Comparison of ENCODE assay signal across 8 cellular contexts in the genomic region with DNA sequence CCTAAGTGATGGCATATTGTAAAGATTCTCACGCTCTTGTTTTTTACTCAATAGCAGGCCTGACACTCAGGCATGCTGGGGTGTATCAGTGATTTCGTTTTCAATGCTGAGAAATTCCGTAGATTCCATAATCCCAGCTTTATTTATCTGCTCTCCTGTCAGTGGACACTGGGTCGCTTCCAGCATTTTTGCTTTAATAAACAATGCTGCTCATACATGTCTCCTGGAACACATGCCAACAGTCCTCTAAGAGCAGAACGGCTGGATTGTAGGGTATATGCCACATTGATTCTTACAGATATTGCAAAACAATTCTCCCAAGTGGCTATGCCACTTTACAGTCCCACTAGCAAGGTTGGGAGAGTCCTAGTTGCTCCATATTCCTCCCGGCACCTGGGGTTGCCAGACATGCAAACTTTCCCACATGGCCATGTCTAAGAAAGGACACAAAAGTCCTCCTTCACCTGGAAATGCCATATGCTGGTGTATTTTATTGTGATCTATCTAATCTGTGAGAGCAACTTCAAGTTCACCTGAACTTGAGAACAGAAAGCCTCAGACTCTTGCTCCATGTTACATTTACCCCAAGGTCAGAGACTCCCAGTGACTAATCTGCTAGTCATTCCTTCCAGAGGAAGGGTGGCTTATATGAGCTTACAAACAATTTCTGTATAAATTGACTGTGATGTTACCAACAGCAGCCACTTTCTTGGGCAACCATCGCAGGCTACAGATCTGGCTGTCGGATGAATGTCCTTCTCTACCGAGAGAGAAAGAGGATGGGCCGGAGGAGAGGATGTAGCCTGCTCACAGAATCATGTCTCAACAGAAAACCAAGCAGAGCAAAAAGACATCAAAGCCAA.
A peak's percentile ranks its signal among the peaks of the same experiment; 100 is the strongest.
DNase-seq lines count a peak whose midpoint lies in the region; ATAC-seq and TF ChIP-seq lines count a peak whose summit lies in the region.

No MANE protein-coding gene starts in this region.

- intact Hi-C loops in activated CD4-positive, alpha-beta T cell treated with anti-CD3 and anti-CD28 coated beads, Interleukin-2, amount 10 ng/mL, durations not matched to agents 24 days and 14 days (cut with micrococcal nuclease), result loop anchor here (1.0 kb wide), 3 partner anchors 10 to 20 kb away; no protein-coding TSS in a partner anchor

- no peaks in the 10 kb centered on the region for H3K9me3 Mint-ChIP-seq in activated CD4-positive, alpha-beta T cell treated with anti-CD3 and anti-CD28 coated beads, Interleukin-2, amount 10 ng/mL, durations not matched to agents 24 days and 14 days
- no peaks in the 10 kb centered on the region for H3K9me3 Mint-ChIP-seq in stimulated activated memory B cell treated with anti-CD40 and anti-IgM and Interleukin-4, amounts not matched to agents 10 μg/mL and 1 μg/mL and 100 μg/mL, for 72 hours

- H3K36me3 Mint-ChIP-seq in activated CD4-positive, alpha-beta T cell treated with anti-CD3 and anti-CD28 coated beads, Interleukin-2, amount 10 ng/mL, durations not matched to agents 24 days and 14 days (ENCODE audit: low read depth), result peaks cover 24% of the 10 kb centered on the region
- peaks cover 53% of the 10 kb centered on the region for H3K36me3 Mint-ChIP-seq in stimulated activated memory B cell treated with anti-CD40 and anti-IgM and Interleukin-4, amounts not matched to agents 10 μg/mL and 1 μg/mL and 100 μg/mL, for 72 hours

- H3K27ac Mint-ChIP-seq in activated CD4-positive, alpha-beta T cell treated with anti-CD3 and anti-CD28 coated beads, Interleukin-2, amount 10 ng/mL, durations not matched to agents 24 days and 14 days, result peak overlapping the region; percentile 99
- peak overlapping the region; percentile 91 for H3K27ac Mint-ChIP-seq in stimulated activated memory B cell treated with anti-CD40 and anti-IgM and Interleukin-4, amounts not matched to agents 10 μg/mL and 1 μg/mL and 100 μg/mL, for 72 hours

- peaks cover 30% of the 10 kb centered on the region for H3K4me1 ChIP-seq in foreskin keratinocyte

- H3K27me3 ChIP-seq in foreskin keratinocyte, result no peaks in the 10 kb centered on the region

- peak overlapping the region; percentile 76 for H3K4me3 Mint-ChIP-seq in activated CD4-positive, alpha-beta T cell treated with anti-CD3 and anti-CD28 coated beads, Interleukin-2, amount 10 ng/mL, durations not matched to agents 24 days and 14 days
- peak overlapping the region; percentile 66 for H3K4me3 Mint-ChIP-seq in stimulated activated memory B cell treated with anti-CD40 and anti-IgM and Interleukin-4, amounts not matched to agents 10 μg/mL and 1 μg/mL and 100 μg/mL, for 72 hours

- peak; percentile 41 to 46 for DNase-seq in activated CD4-positive, alpha-beta T cell treated with anti-CD3 and anti-CD28 coated beads for 4 hours
- DNase-seq in activated CD4-positive, alpha-beta T cell treated with anti-CD3 and anti-CD28 coated beads, Interleukin-2, amount 50 U/mL, for 1 hour, result no peak
- peak; percentile 74 for DNase-seq in activated CD4-positive, alpha-beta T cell treated with anti-CD3 and anti-CD28 coated beads, Interleukin-2, amount 10 ng/mL, durations not matched to agents 24 days and 14 days
- DNase-seq in foreskin keratinocyte (peak; percentile 74 to 86), NCI-H82 treated with DMSO at 0.1 percent for 48 hours (lab: John Stamatoyannopoulos, UW; ENCODE audit: unreplicated experiment) (no peak), SHP77 (lab: John Stamatoyannopoulos, UW) (no peak)

- peak; percentile 82 for ATAC-seq in foreskin keratinocyte
- no peak for ATAC-seq in stimulated activated memory B cell treated with anti-CD40 and anti-IgM and Interleukin-4, amounts not matched to agents 10 μg/mL and 1 μg/mL and 100 μg/mL, for 72 hours
- ATAC-seq in GM18873 (IDR thresholded peaks at IDR 0.05; ENCODE audit: low FRiP score, unreplicated experiment), result no peak

- H3K27me3 Mint-ChIP-seq in activated CD4-positive, alpha-beta T cell treated with anti-CD3 and anti-CD28 coated beads, Interleukin-2, amount 10 ng/mL, durations not matched to agents 24 days and 14 days, result no peaks in the 10 kb centered on the region
- no peaks in the 10 kb centered on the region for H3K27me3 Mint-ChIP-seq in stimulated activated memory B cell treated with anti-CD40 and anti-IgM and Interleukin-4, amounts not matched to agents 10 μg/mL and 1 μg/mL and 100 μg/mL, for 72 hours

- no peak for TF ChIP-seq CTCF in foreskin keratinocyte (conservative IDR thresholded peaks at IDR 0.05)

- H3K4me1 Mint-ChIP-seq in activated CD4-positive, alpha-beta T cell treated with anti-CD3 and anti-CD28 coated beads, Interleukin-2, amount 10 ng/mL, durations not matched to agents 24 days and 14 days, result peaks cover 74% of the 10 kb centered on the region
- H3K4me1 Mint-ChIP-seq in stimulated activated memory B cell treated with anti-CD40 and anti-IgM and Interleukin-4, amounts not matched to agents 10 μg/mL and 1 μg/mL and 100 μg/mL, for 72 hours, result peaks cover 97% of the 10 kb centered on the region

- no peak overlapping the region for H3K27ac ChIP-seq in foreskin keratinocyte

Comparison
In these comparisons a context has a peak if more than half of its experiments do, and no peak if none do; other contexts are left out.
1. DNase-seq: peak in activated CD4-positive, alpha-beta T cell treated with anti-CD3 and anti-CD28 coated beads for 4 hours (2 of 2), activated CD4-positive, alpha-beta T cell treated with anti-CD3 and anti-CD28 coated beads, Interleukin-2, amount 10 ng/mL, durations not matched to agents 24 days and 14 days (single experiment) and foreskin keratinocyte (2 of 2); none in activated CD4-positive, alpha-beta T cell treated with anti-CD3 and anti-CD28 coated beads, Interleukin-2, amount 50 U/mL, for 1 hour (single experiment), NCI-H82 treated with DMSO at 0.1 percent for 48 hours (single experiment) and SHP77 (0 of 2).